In genomic region chr22:25235547-25236290, GRCh38 we compare ENCODE assay signal across 9 cellular contexts. TPM values are rescaled to one million over a fixed set of nuclear protein-coding genes. Genes with fewer than 3 reads are reported as not detected.
DNase-seq lines count a peak whose midpoint lies in the region; ATAC-seq and TF ChIP-seq lines count a peak whose summit lies in the region.
"Had no signal": no experiment of that assay in that cellular context is flagged by ENCODE, and none has a peak within 500 bp of the region (broad histone marks: within the 10 kb centered on the region; RNA-seq: fewer than 3 reads in every experiment).

No MANE protein-coding gene starts in this region.

- no peaks in the 10 kb centered on the region for H3K9me3 Mint-ChIP-seq in activated CD8-positive, alpha-beta T cell treated with anti-CD3 and anti-CD28 coated beads for 36 hours
- H3K9me3 Mint-ChIP-seq in effector memory CD8-positive, alpha-beta T cell = no peaks in the 10 kb centered on the region

- no peaks in the 10 kb centered on the region for H3K36me3 Mint-ChIP-seq in activated CD8-positive, alpha-beta T cell treated with anti-CD3 and anti-CD28 coated beads for 36 hours (ENCODE audit: low read depth)
- H3K36me3 Mint-ChIP-seq in effector memory CD8-positive, alpha-beta T cell (ENCODE audit: insufficient read depth) = no peaks in the 10 kb centered on the region

- CTCF ChIA-PET in activated CD8-positive, alpha-beta T cell treated with anti-CD3 and anti-CD28 coated beads for 36 hours (lab: Charles Lee) = interaction anchor here (0.7 to 2.4 kb wide), 5 partner anchors 10 to 206 kb away, joined by 3 to 9 read pairs (median 4); no protein-coding TSS in a partner anchor

- peaks cover 37% of the 10 kb centered on the region for H3K27me3 Mint-ChIP-seq in activated CD8-positive, alpha-beta T cell treated with anti-CD3 and anti-CD28 coated beads for 36 hours
- H3K27me3 Mint-ChIP-seq in effector memory CD8-positive, alpha-beta T cell = peaks cover 74 to 86% of the 10 kb centered on the region in 2 donors

- no peak overlapping the region for H3K4me3 Mint-ChIP-seq in activated CD8-positive, alpha-beta T cell treated with anti-CD3 and anti-CD28 coated beads for 36 hours
- H3K4me3 Mint-ChIP-seq in effector memory CD8-positive, alpha-beta T cell = no peak overlapping the region

- ATAC-seq in HG02973 (IDR thresholded peaks at IDR 0.05; ENCODE audit: unreplicated experiment) = peak; percentile 53
- ATAC-seq in activated CD8-positive, alpha-beta T cell treated with anti-CD3 and anti-CD28 coated beads for 36 hours = peak; percentile 100
- peak; percentile 58 for ATAC-seq in effector memory CD8-positive, alpha-beta T cell (replicated peaks)

- H3K4me1 Mint-ChIP-seq in activated CD8-positive, alpha-beta T cell treated with anti-CD3 and anti-CD28 coated beads for 36 hours (ENCODE audit: low read depth) = peaks cover 3% of the 10 kb centered on the region
- peaks cover 8 to 10% of the 10 kb centered on the region in 2 donors for H3K4me1 Mint-ChIP-seq in effector memory CD8-positive, alpha-beta T cell (ENCODE audit: low read depth in 2 of 2)

- POLR2A ChIA-PET in activated CD8-positive, alpha-beta T cell treated with anti-CD3 and anti-CD28 coated beads for 36 hours (lab: Charles Lee) = no interaction called here

- intact Hi-C loops in activated CD8-positive, alpha-beta T cell treated with anti-CD3 and anti-CD28 coated beads for 36 hours (cut with micrococcal nuclease) = loop anchor here (5.0 kb wide), 1 partner anchor 97 kb away; no protein-coding TSS in a partner anchor

- DNase-seq in DMS153 (lab: John Stamatoyannopoulos, UW) = peak; percentile 54
- DNase-seq in NCI-H526 (lab: John Stamatoyannopoulos, UW) = peak; percentile 12 to 81
- DNase-seq in activated CD8-positive, alpha-beta T cell treated with anti-CD3 and anti-CD28 coated beads for 36 hours = peak; percentile 86
- peak; percentile 10 to 39 (median 17) for DNase-seq in effector memory CD8-positive, alpha-beta T cell
- peak; percentile 63 for DNase-seq in medulla oblongata (ENCODE audit: extremely low spot score)
- peak; percentile 60 to 67 for DNase-seq in stimulated activated CD8-positive, alpha-beta memory T cell treated with anti-CD3 and anti-CD28 coated beads, Interleukin-15, amount 100 ng/mL, for 48 hours (ENCODE audit: low read depth in 2 of 2)
- no peak for DNase-seq in mesenteric fat pad (ENCODE audit: low spot score)

- peak; percentile 86 for TF ChIP-seq CTCF in activated CD8-positive, alpha-beta T cell treated with anti-CD3 and anti-CD28 coated beads for 36 hours (IDR thresholded peaks at IDR 0.05)

- H3K27ac Mint-ChIP-seq in activated CD8-positive, alpha-beta T cell treated with anti-CD3 and anti-CD28 coated beads for 36 hours = no peak overlapping the region
- H3K27ac Mint-ChIP-seq in effector memory CD8-positive, alpha-beta T cell = no peak overlapping the region

RNA-seq across cellular contexts. Expression of gene CRYBB2, which starts 16.3 kb away (rescaled TPM):
- total RNA-seq in activated CD8-positive, alpha-beta T cell treated with anti-CD3 and anti-CD28 coated beads for 36 hours = not detected
- not detected for total RNA-seq in mesenteric fat pad
- total RNA-seq: activated CD8-positive, alpha-beta memory T cell treated with anti-CD3 and anti-CD28 coated beads for 36 hours had no signal

RNA-seq across cellular contexts. Expression of gene CRYBB3, which starts 36.1 kb away (rescaled TPM):
- not detected for total RNA-seq in activated CD8-positive, alpha-beta T cell treated with anti-CD3 and anti-CD28 coated beads for 36 hours
- total RNA-seq in mesenteric fat pad = not detected
